10 cellular contexts compared by ENCODE assay signal in genomic region chr22:42172385-42173172, GRCh38. TPM values are rescaled to one million over a fixed set of nuclear protein-coding genes. Genes with fewer than 3 reads are reported as not detected.
DNase-seq lines count a peak whose midpoint lies in the region; ATAC-seq, FAIRE-seq and TF ChIP-seq lines count a peak whose summit lies in the region.
"Had no signal": no experiment of that assay in that cellular context is flagged by ENCODE, and none has a peak within 500 bp of the region (broad histone marks: within the 10 kb centered on the region; RNA-seq: fewer than 3 reads in every experiment).

No MANE protein-coding gene starts in this region.

- H3K14ac ChIP-seq in IMR-90 (replicated peaks; ENCODE audit: low read depth, low read length): 0 out of 2 replicates have a peak overlapping the region, but pooled peaks have one; percentile 11

- POLR2A ChIA-PET in CD4-positive, alpha-beta memory T cell (lab: Charles Lee; ENCODE audit: partially characterized antibody): interaction anchor here (0.6 to 1.5 kb wide), 3 partner anchors 17 to 169 kb away, joined by 3 to 4 read pairs (median 3); no protein-coding TSS in a partner anchor
- POLR2A ChIA-PET in IMR-90 (lab: Charles Lee; ENCODE audit: unreplicated experiment): interaction anchor here (0.7 kb wide), 1 partner anchor 20 kb away, joined by 5 read pairs; no protein-coding TSS in a partner anchor

- no peak overlapping the region for H2AK9ac ChIP-seq in IMR-90 (replicated peaks; ENCODE audit: low read depth, low read length, poor library complexity)

- no peak overlapping the region for H2BK120ac ChIP-seq in IMR-90 (ENCODE audit: low read depth, low read length)

- no peak for DNase-seq in CD4-positive, alpha-beta memory T cell
- peak; percentile 58 for DNase-seq in IMR-90
- DNase-seq in bronchial epithelial cell (ENCODE audit: low read depth): no peak
- no peak for DNase-seq in globus pallidus (ENCODE audit: low spot score)
- no peak for DNase-seq in ecto neural progenitor cell (ENCODE audit: low spot score)
- DNase-seq in inferior parietal cortex (ENCODE audit: extremely low spot score): no peak
- DNase-seq: activated CD4-positive, alpha-beta T cell treated with anti-CD3 and anti-CD28 coated beads, Interleukin-2, amount 50 U/mL, for 1 hour; heart right ventricle had no signal

- CTCF ChIA-PET in CD4-positive, alpha-beta memory T cell (lab: Charles Lee; ENCODE audit: partially characterized antibody): interaction anchor here (0.6 to 7.4 kb wide), 11 partner anchors 9 to 483 kb away, joined by 3 to 38 read pairs (median 4); partner anchors contain the start of gene NFAM1
- CTCF ChIA-PET in IMR-90 (lab: Yijun Ruan, JAX): interaction anchor here (1.0 kb wide), 1 partner anchor 271 kb away, joined by 8 read pairs; no protein-coding TSS in a partner anchor

- in situ Hi-C loops in IMR-90 (cut with MboI; ENCODE audit: low sequenced_read_pairs): no loop called here

- H3K23ac ChIP-seq in IMR-90 (ENCODE audit: low read depth, low read length): no peak overlapping the region

- H3K4me2 ChIP-seq in IMR-90 (ENCODE audit: low read depth, low read length): no peak overlapping the region

- H3K18ac ChIP-seq in IMR-90 (ENCODE audit: low read depth, low read length): no peak overlapping the region

- peak; percentile 18 for FAIRE-seq in bronchial epithelial cell (lab: Jason Lieb, UNC)

- H2BK5ac ChIP-seq in IMR-90 (ENCODE audit: low read depth, low read length, poor library complexity, severe bottlenecking): no peak overlapping the region

- no peak for TF ChIP-seq POLR2A in IMR-90 (IDR thresholded peaks at IDR 0.05; ENCODE audit: low read depth, low read length)

- peaks cover 23 to 56% of the 10 kb centered on the region in 2 experiments for H3K79me1 ChIP-seq in IMR-90 (ENCODE audit: low read depth in 1 of 2, low read length in 2 of 2)

- peaks cover 17% of the 10 kb centered on the region for H3K36me3 ChIP-seq in CD4-positive, alpha-beta memory T cell (ENCODE audit: insufficient read depth, low read length)
- H3K36me3 ChIP-seq in IMR-90 (ENCODE audit: control insufficient read depth, insufficient read depth, low read length) (peaks cover 12% of the 10 kb centered on the region), bronchial epithelial cell (ENCODE audit: control insufficient read depth, insufficient read depth, low read length) (peaks cover 4% of the 10 kb centered on the region), muscle layer of duodenum (ENCODE audit: control insufficient read depth in 1 of 2, insufficient read depth in 2 of 2, low read length in 2 of 2) (peaks cover 0 to 5% of the 10 kb centered on the region in 2 donors)

- no peak overlapping the region for H4K91ac ChIP-seq in IMR-90 (ENCODE audit: insufficient read depth, low read depth, low read length)

- peak overlapping the region in 2 of 8 donors; percentile 22 to 27 for H3K4me3 Mint-ChIP-seq in CD4-positive, alpha-beta memory T cell

- H4K8ac ChIP-seq in IMR-90 (ENCODE audit: low read depth in 2 of 2, low read length in 2 of 2): no peak overlapping the region

- TF ChIP-seq CTCF in IMR-90 (conservative IDR thresholded peaks at IDR 0.05; ENCODE audit: low read depth, low read length) (no peak), bronchial epithelial cell (IDR thresholded peaks at IDR 0.05; ENCODE audit: insufficient read depth, low read length, severe bottlenecking) (no peak)

- no peaks in the 10 kb centered on the region for H3K27me3 Mint-ChIP-seq in CD4-positive, alpha-beta memory T cell

- ATAC-seq in IMR-90 (ENCODE audit: low read depth) (peak; percentile 62), GM18861 (IDR thresholded peaks at IDR 0.05; ENCODE audit: unreplicated experiment) (no peak)
- ATAC-seq: heart right ventricle had no signal

- no peak for TF ChIP-seq RAD21 in IMR-90 (IDR thresholded peaks at IDR 0.05; ENCODE audit: low read length)

- WGBS in IMR-90 (ENCODE audit: extremely low coverage in 2 of 2, insufficient read length in 1 of 2), 2 experiments: 100% methylated on average over 2 of the region's 7 CpGs; no CpG with 5 or more reads in 1 of the 2 experiments

- H3K9me3 Mint-ChIP-seq in CD4-positive, alpha-beta memory T cell: no peaks in the 10 kb centered on the region

- H2BK15ac ChIP-seq in IMR-90 (ENCODE audit: low read depth, low read length): no peak overlapping the region

- no peaks in the 10 kb centered on the region for H3K9me3 ChIP-seq in CD4-positive, alpha-beta memory T cell (ENCODE audit: control insufficient read depth in 1 of 2, low read length in 2 of 2)
- no peaks in the 10 kb centered on the region for H3K9me3 ChIP-seq in IMR-90 (ENCODE audit: control insufficient read depth, insufficient read depth, low read length)
- H3K9me3 ChIP-seq in muscle layer of duodenum (ENCODE audit: control insufficient read depth in 1 of 2, low read length in 2 of 2): no peaks in the 10 kb centered on the region
- H3K9me3 ChIP-seq: heart right ventricle had no signal

- peaks cover 39 to 69% (median 50%) of the 10 kb centered on the region in 4 donors for H3K4me1 Mint-ChIP-seq in CD4-positive, alpha-beta memory T cell

- peak overlapping the region in 6 of 7 donors; percentile 20 to 79 (median 60) for H3K27ac Mint-ChIP-seq in CD4-positive, alpha-beta memory T cell

- no peak overlapping the region for H3K9ac ChIP-seq in IMR-90 (ENCODE audit: low read depth, low read length)

- H2AK5ac ChIP-seq in IMR-90 (ENCODE audit: low read depth, low read length): no peak overlapping the region

- intact Hi-C loops in CD4-positive, alpha-beta memory T cell (cut with micrococcal nuclease): no loop called here
- intact Hi-C loops in IMR-90 (cut with micrococcal nuclease): no loop called here

- no peak overlapping the region for H3K56ac ChIP-seq in IMR-90 (ENCODE audit: extremely low read depth, insufficient read depth, low read length)

- dilution Hi-C loops in IMR-90 (cut with HindIII; ENCODE audit: low sequenced_read_pairs, unreplicated experiment): no loop called here

- H3K36me3 Mint-ChIP-seq in CD4-positive, alpha-beta memory T cell: peaks cover 17 to 47% of the 10 kb centered on the region in 2 donors

- BruUV-seq in IMR-90 (replicated peaks; lab: Mats Ljungman, UMichigan): no TSS peak

- no peaks in the 10 kb centered on the region for H3K27me3 ChIP-seq in CD4-positive, alpha-beta memory T cell (ENCODE audit: insufficient read depth, low read length)
- no peaks in the 10 kb centered on the region for H3K27me3 ChIP-seq in IMR-90 (ENCODE audit: control insufficient read depth, insufficient read depth, low read length)
- no peaks in the 10 kb centered on the region for H3K27me3 ChIP-seq in bronchial epithelial cell (ENCODE audit: control insufficient read depth, insufficient read depth, low read length)
- H3K27me3 ChIP-seq in muscle layer of duodenum (ENCODE audit: low read depth, low read length): no peaks in the 10 kb centered on the region
- H3K27me3 ChIP-seq: heart right ventricle had no signal

- no peak overlapping the region for H2AFZ ChIP-seq in IMR-90 (replicated peaks; ENCODE audit: low read length, poor library complexity)

- H4K20me1 ChIP-seq in IMR-90 (ENCODE audit: insufficient read depth, low read length): peaks cover 54% of the 10 kb centered on the region

- peaks cover 13% of the 10 kb centered on the region; the same call in 1 of the 2 replicates for H3K9me1 ChIP-seq in IMR-90 (ENCODE audit: insufficient read depth, low read length)

- H3K4me3 ChIP-seq in CD4-positive, alpha-beta memory T cell (ENCODE audit: low read length in 2 of 2): no peak overlapping the region
- no peak overlapping the region for H3K4me3 ChIP-seq in IMR-90 (ENCODE audit: insufficient read depth, low read depth, low read length)
- no peak overlapping the region for H3K4me3 ChIP-seq in bronchial epithelial cell (ENCODE audit: low read depth, low read length)
- H3K4me3 ChIP-seq in muscle layer of duodenum (ENCODE audit: low read depth in 1 of 2, low read length in 2 of 2): no peak overlapping the region
- H3K4me3 ChIP-seq: heart right ventricle had no signal

- no peak overlapping the region for H3K27ac ChIP-seq in CD4-positive, alpha-beta memory T cell (ENCODE audit: low read depth, low read length)
- no peak overlapping the region for H3K27ac ChIP-seq in IMR-90 (ENCODE audit: insufficient read depth, low read length)
- peak overlapping the region; percentile 33 for H3K27ac ChIP-seq in muscle layer of duodenum (ENCODE audit: low read length)
- H3K27ac ChIP-seq: heart right ventricle had no signal

- no peak overlapping the region for H3K4ac ChIP-seq in IMR-90 (ENCODE audit: low read depth, low read length)

- peaks cover 36% of the 10 kb centered on the region for H3K4me1 ChIP-seq in CD4-positive, alpha-beta memory T cell (ENCODE audit: insufficient read depth, low read length)
- H3K4me1 ChIP-seq in IMR-90 (ENCODE audit: control insufficient read depth, insufficient read depth, low read length) (peaks cover 8% of the 10 kb centered on the region), muscle layer of duodenum (ENCODE audit: control insufficient read depth in 1 of 2, insufficient read depth in 2 of 2, low read length in 2 of 2) (peaks cover 27% of the 10 kb centered on the region in 2 donors)

- H2BK20ac ChIP-seq in IMR-90 (ENCODE audit: low read depth, low read length): no peak overlapping the region

- H4K5ac ChIP-seq in IMR-90 (ENCODE audit: low read depth, low read length): no peak overlapping the region

TF ChIP-seq in IMR-90, 13 proteins besides CTCF, POLR2A, EP300 and RAD21:
- TF ChIP-seq SMC3 (IDR thresholded peaks at IDR 0.05; ENCODE audit: low read depth, low read length): no peak
TF ChIP-seq in IMR-90: peak in this region for 0.

RNA-seq across cellular contexts. Expression of gene CYP2D6, which starts 42.0 kb away (rescaled TPM):
- total RNA-seq in CD4-positive, alpha-beta memory T cell: 10 to 100 TPM in 1 of 2 experiments, 1 to 10 TPM in 1; 8.8 to 10.7 TPM
- polyA plus RNA-seq in CD4-positive, alpha-beta memory T cell: under 1 TPM in 1 of 2 donors, not detected in 1; 0.23 TPM
- total RNA-seq in IMR-90 (2012; rRNA removed) (under 0.01 TPM in 2 replicates), bronchial epithelial cell (0.53 and 0.64 TPM in 2 replicates)
- polyA plus RNA-seq in IMR-90 (2012; rRNA removed): 0.24 TPM in 2 replicates
- 0.07 TPM in 1 of 2 replicates, not detected in the other for polyA plus RNA-seq in IMR-90 (2012; cell fraction: cytosol; rRNA removed)
- 4.5 and 8.7 TPM in 2 replicates for polyA plus RNA-seq in IMR-90 (2012; cell fraction: nucleus; rRNA removed; ENCODE audit: low replicate concordance)
